Comparison of ENCODE assay signal across 8 cellular contexts in the genomic region with DNA sequence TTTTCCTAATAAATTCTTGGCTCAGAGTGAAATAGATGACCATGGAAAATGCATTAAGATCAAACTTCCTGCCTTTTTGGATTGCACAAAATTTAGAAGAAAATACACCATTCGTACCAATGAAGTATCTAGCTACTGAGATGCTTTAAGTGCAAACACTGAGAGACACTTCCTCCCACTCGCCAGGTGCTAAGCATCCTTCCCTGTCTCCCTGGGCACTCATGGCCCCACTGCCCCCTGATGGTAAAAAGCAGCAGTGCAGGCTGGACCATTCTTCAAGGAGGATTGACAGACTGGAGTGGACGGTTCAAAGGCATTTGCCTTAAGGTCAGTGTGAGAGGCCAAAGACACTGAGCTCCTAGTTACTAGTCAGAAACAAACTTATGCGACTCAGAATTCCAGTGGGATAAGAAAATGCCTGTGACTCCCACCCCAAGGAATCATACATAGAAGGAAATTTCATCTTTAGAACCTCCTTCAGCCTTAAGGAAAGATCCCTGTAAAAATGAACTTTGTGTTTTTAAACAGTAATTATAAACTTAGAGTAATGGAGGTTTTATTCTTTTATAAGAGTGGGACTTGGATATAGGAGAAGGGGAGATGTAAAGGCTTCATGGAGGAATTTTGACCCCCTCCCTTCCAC.
A peak's percentile ranks its signal among the peaks of the same experiment; 100 is the strongest.
DNase-seq lines count a peak whose midpoint lies in the region; TF ChIP-seq lines count a peak whose summit lies in the region.

No MANE protein-coding gene starts in this region.

- H3K9me3 ChIP-seq in SJSA1 (replicated peaks), result no peaks in the 10 kb centered on the region
- H3K9me3 ChIP-seq in vagina, result no peaks in the 10 kb centered on the region

- no peaks in the 10 kb centered on the region for H3K36me3 Mint-ChIP-seq in glutamatergic neuron (ENCODE audit: unreplicated experiment)

- intact Hi-C loops in posterior vena cava (cut with DNase I) (no loop called here), vagina (cut with DNase I) (no loop called here)

- H3K27me3 Mint-ChIP-seq in glutamatergic neuron (ENCODE audit: unreplicated experiment), result no peaks in the 10 kb centered on the region

- peaks cover 2% of the 10 kb centered on the region for H3K9me3 Mint-ChIP-seq in glutamatergic neuron (ENCODE audit: unreplicated experiment)

- no peaks in the 10 kb centered on the region for H3K4me1 Mint-ChIP-seq in glutamatergic neuron (ENCODE audit: low read depth, unreplicated experiment)

- H3K4me1 ChIP-seq in SJSA1 (replicated peaks) (no peaks in the 10 kb centered on the region), vagina (peaks cover 4% of the 10 kb centered on the region)

- 0 out of 2 replicates have a peak, but pooled peaks cover 7% of the 10 kb centered on the region for H3K27me3 ChIP-seq in SJSA1 (replicated peaks)
- H3K27me3 ChIP-seq in vagina, result no peaks in the 10 kb centered on the region

- no peak overlapping the region for H3K27ac ChIP-seq in SJSA1
- H3K27ac ChIP-seq in vagina, result peak overlapping the region; percentile 30

- no peak for TF ChIP-seq POLR2A in vagina (IDR thresholded peaks at IDR 0.05)

- H3K4me3 ChIP-seq in SJSA1 (no peak overlapping the region), vagina (no peak overlapping the region)

- DNase-seq in DMS53 (lab: John Stamatoyannopoulos, UW) (peak; percentile 89), GM20000 (ENCODE audit: low spot score) (peak; percentile 69), HUDEP-2 (lab: John Stamatoyannopoulos, UW; ENCODE audit: unreplicated experiment in 76 of 76) (peak in 45 of 76 experiments; percentile 1 to 60 (median 19)), SJSA1 (ENCODE audit: low read depth in 1 of 2, low spot score in 2 of 2) (peak; percentile 4 to 53), glutamatergic neuron (peak; percentile 91), posterior vena cava (ENCODE audit: low spot score) (peak; percentile 85), vagina (ENCODE audit: extremely low spot score in 2 of 2) (no peak)
- DNase-seq in activated naive CD4-positive, alpha-beta T cell treated with Interleukin-2 at 50 U/mL for 16 hours, result peak; percentile 74

- no peak overlapping the region for H3K4me3 Mint-ChIP-seq in glutamatergic neuron (ENCODE audit: unreplicated experiment)

- H3K36me3 ChIP-seq in SJSA1, result no peaks in the 10 kb centered on the region
- no peaks in the 10 kb centered on the region for H3K36me3 ChIP-seq in vagina

- no peak overlapping the region for H3K27ac Mint-ChIP-seq in glutamatergic neuron (ENCODE audit: unreplicated experiment)

- TF ChIP-seq CTCF in GM20000 (IDR thresholded peaks at IDR 0.05; ENCODE audit: extremely low read depth, missing control alignments), result peak; percentile 90
- peak; percentile 87 for TF ChIP-seq CTCF in glutamatergic neuron (IDR thresholded peaks at IDR 0.05; ENCODE audit: partially characterized antibody, unreplicated experiment)
- TF ChIP-seq CTCF in vagina (IDR thresholded peaks at IDR 0.05), result peak; percentile 38 to 70 (median 64)

Comparison
In these comparisons a context has a peak if more than half of its experiments do, and no peak if none do; other contexts are left out.
1. DNase-seq: peak in DMS53 (single experiment), GM20000 (single experiment), HUDEP-2 (45 of 76), SJSA1 (2 of 2), activated naive CD4-positive, alpha-beta T cell treated with Interleukin-2 at 50 U/mL for 16 hours (single experiment), glutamatergic neuron (single experiment) and posterior vena cava (single experiment); none in vagina (0 of 2).
2. Peak in every context shown above with its lines, with median percentiles within 50 percentile points of each other: CTCF ChIP-seq.